1 cellular context compared by ENCODE assay signal in genomic region chr2:27628767-27629709, GRCh38.
TF ChIP-seq lines count a peak whose summit lies in the region.

TSS of gene CCDC121 (minus strand) at chr2:27629012. CDS start at chr2:27627799, 1,213 bp downstream.
TSS of gene GPN1 (plus strand) at chr2:27629050. CDS start at chr2:27629059, 9 bp downstream.

TF ChIP-seq in neural cell, 6 proteins besides CTCF, POLR2A, EP300 and RAD21 (continued from another document):
- peak; percentile 82 for TF ChIP-seq POLR2AphosphoS5 (IDR thresholded peaks at IDR 0.05)
TF ChIP-seq in neural cell: peak in this region for 5.
